1 cellular context compared by ENCODE assay signal in the genomic region with DNA sequence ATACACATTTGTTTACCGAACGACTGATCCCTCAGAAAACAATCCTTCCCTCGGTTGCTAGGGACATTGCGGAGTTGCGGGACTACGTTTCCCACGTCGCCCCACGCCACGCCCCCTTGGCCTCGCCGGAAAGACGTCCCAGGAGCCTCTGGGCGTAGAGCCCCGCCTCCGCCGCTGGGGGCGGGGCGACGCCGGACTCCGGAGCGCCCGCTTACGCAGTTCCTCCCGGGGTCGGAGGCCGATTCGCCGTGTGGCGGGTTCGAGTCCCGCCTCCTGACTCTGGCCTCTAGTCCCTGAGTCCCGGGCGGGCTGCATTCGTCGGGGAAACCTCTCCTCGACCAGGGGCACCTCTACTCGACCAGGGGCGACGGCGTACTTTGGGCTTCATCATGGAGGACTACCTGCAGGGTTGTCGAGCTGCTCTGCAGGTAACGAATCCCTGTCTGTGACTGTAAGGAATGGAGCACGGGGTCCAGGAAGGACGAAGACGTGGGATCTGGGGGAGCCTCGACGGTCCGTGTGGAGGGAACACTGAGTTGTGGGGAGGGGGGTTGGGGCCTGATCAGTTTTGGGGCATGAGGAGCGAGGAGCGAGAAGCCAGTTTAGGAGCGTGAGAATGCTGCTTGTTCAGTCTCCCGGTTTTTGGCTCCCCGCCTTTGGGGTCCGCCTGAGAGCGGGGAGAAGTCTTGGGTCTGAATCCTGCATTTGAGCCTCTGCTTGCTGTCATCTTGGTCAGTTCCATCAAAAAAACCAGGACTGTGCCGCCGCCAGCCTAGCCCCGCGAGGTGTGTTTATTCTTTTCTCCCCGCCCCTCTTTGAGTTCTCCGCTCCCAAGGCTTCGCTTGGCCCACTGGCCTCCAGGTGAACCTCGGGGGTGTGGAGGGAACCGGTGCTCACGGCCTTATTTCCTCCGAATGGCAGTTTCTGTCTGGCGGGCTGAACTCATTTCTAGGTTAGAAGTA.
TF ChIP-seq lines count a peak whose summit lies in the region.

A gene with protein sequence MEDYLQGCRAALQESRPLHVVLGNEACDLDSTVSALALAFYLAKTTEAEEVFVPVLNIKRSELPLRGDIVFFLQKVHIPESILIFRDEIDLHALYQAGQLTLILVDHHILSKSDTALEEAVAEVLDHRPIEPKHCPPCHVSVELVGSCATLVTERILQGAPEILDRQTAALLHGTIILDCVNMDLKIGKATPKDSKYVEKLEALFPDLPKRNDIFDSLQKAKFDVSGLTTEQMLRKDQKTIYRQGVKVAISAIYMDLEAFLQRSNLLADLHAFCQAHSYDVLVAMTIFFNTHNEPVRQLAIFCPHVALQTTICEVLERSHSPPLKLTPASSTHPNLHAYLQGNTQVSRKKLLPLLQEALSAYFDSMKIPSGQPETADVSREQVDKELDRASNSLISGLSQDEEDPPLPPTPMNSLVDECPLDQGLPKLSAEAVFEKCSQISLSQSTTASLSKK (plus strand): TSS at position 206 of the 962 bp plus-strand sequence. CDS start 184 bp downstream, at position 390.

TF ChIP-seq in HepG2, 621 proteins besides CTCF, POLR2A, EP300 and RAD21 (continued from another document and continues in another):
- TF ChIP-seq, protein P1, sequence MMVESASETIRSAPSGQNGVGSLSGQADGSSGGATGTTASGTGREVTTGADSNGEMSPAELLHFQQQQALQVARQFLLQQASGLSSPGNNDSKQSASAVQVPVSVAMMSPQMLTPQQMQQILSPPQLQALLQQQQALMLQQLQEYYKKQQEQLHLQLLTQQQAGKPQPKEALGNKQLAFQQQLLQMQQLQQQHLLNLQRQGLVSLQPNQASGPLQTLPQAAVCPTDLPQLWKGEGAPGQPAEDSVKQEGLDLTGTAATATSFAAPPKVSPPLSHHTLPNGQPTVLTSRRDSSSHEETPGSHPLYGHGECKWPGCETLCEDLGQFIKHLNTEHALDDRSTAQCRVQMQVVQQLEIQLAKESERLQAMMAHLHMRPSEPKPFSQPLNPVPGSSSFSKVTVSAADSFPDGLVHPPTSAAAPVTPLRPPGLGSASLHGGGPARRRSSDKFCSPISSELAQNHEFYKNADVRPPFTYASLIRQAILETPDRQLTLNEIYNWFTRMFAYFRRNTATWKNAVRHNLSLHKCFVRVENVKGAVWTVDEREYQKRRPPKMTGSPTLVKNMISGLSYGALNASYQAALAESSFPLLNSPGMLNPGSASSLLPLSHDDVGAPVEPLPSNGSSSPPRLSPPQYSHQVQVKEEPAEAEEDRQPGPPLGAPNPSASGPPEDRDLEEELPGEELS (CRISPR knock-in tag; IDR thresholded peaks at IDR 0.05), result peak; percentile 70
- no peak for TF ChIP-seq ZBTB21 (CRISPR knock-in tag; IDR thresholded peaks at IDR 0.05)
- TF ChIP-seq, protein P2, sequence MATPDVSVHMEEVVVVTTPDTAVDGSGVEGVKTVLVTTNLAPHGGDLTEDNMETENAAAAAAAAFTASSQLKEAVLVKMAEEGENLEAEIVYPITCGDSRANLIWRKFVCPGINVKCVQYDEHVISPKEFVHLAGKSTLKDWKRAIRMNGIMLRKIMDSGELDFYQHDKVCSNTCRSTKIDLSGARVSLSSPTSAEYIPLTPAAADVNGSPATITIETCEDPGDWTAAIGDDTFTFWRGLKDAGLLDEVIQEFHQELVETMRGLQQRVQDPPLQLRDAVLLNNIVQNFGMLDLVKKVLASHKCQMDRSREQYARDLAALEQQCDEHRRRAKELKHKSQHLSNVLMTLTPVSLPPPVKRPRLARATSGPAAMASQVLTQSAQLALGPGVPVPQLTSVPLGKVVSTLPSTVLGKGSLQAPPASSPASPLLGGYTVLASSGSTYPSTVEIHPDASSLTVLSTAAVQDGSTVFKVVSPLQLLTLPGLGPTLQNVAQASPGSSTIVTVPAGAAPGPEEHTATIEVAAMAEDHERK (CRISPR knock-in tag; IDR thresholded peaks at IDR 0.05; ENCODE audit: low read depth), result peak; percentile 78
- TF ChIP-seq, protein P3, sequence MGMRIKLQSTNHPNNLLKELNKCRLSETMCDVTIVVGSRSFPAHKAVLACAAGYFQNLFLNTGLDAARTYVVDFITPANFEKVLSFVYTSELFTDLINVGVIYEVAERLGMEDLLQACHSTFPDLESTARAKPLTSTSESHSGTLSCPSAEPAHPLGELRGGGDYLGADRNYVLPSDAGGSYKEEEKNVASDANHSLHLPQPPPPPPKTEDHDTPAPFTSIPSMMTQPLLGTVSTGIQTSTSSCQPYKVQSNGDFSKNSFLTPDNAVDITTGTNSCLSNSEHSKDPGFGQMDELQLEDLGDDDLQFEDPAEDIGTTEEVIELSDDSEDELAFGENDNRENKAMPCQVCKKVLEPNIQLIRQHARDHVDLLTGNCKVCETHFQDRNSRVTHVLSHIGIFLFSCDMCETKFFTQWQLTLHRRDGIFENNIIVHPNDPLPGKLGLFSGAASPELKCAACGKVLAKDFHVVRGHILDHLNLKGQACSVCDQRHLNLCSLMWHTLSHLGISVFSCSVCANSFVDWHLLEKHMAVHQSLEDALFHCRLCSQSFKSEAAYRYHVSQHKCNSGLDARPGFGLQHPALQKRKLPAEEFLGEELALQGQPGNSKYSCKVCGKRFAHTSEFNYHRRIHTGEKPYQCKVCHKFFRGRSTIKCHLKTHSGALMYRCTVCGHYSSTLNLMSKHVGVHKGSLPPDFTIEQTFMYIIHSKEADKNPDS (CRISPR knock-in tag; IDR thresholded peaks at IDR 0.05), result 0 out of 2 replicates have a peak, but pooled peaks have one; percentile 68
- TF ChIP-seq, protein P4, sequence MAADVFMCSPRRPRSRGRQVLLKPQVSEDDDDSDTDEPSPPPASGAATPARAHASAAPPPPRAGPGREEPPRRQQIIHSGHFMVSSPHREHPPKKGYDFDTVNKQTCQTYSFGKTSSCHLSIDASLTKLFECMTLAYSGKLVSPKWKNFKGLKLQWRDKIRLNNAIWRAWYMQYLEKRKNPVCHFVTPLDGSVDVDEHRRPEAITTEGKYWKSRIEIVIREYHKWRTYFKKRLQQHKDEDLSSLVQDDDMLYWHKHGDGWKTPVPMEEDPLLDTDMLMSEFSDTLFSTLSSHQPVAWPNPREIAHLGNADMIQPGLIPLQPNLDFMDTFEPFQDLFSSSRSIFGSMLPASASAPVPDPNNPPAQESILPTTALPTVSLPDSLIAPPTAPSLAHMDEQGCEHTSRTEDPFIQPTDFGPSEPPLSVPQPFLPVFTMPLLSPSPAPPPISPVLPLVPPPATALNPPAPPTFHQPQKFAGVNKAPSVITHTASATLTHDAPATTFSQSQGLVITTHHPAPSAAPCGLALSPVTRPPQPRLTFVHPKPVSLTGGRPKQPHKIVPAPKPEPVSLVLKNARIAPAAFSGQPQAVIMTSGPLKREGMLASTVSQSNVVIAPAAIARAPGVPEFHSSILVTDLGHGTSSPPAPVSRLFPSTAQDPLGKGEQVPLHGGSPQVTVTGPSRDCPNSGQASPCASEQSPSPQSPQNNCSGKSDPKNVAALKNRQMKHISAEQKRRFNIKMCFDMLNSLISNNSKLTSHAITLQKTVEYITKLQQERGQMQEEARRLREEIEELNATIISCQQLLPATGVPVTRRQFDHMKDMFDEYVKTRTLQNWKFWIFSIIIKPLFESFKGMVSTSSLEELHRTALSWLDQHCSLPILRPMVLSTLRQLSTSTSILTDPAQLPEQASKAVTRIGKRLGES (CRISPR knock-in tag; IDR thresholded peaks at IDR 0.05; ENCODE audit: borderline replicate concordance), result peak; percentile 42; the same call in 1 of the 2 replicates
- TF ChIP-seq, protein P5, sequence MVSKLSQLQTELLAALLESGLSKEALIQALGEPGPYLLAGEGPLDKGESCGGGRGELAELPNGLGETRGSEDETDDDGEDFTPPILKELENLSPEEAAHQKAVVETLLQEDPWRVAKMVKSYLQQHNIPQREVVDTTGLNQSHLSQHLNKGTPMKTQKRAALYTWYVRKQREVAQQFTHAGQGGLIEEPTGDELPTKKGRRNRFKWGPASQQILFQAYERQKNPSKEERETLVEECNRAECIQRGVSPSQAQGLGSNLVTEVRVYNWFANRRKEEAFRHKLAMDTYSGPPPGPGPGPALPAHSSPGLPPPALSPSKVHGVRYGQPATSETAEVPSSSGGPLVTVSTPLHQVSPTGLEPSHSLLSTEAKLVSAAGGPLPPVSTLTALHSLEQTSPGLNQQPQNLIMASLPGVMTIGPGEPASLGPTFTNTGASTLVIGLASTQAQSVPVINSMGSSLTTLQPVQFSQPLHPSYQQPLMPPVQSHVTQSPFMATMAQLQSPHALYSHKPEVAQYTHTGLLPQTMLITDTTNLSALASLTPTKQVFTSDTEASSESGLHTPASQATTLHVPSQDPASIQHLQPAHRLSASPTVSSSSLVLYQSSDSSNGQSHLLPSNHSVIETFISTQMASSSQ (IDR thresholded peaks at IDR 0.05; ENCODE audit: low read depth), result no peak
- TF ChIP-seq, protein P5 (CRISPR knock-in tag; IDR thresholded peaks at IDR 0.05; ENCODE audit: borderline replicate concordance), result no peak; the same call in 1 of the 2 replicates
- TF ChIP-seq HES4 (CRISPR knock-in tag; IDR thresholded peaks at IDR 0.05; ENCODE audit: borderline replicate concordance), result peak; percentile 88; the same call in 1 of the 2 replicates
- TF ChIP-seq ZNF558 (CRISPR knock-in tag; IDR thresholded peaks at IDR 0.05; ENCODE audit: borderline replicate concordance), result no peak
- no peak for TF ChIP-seq ZNF207 (IDR thresholded peaks at IDR 0.05; ENCODE audit: borderline replicate concordance)
- TF ChIP-seq, protein P6, sequence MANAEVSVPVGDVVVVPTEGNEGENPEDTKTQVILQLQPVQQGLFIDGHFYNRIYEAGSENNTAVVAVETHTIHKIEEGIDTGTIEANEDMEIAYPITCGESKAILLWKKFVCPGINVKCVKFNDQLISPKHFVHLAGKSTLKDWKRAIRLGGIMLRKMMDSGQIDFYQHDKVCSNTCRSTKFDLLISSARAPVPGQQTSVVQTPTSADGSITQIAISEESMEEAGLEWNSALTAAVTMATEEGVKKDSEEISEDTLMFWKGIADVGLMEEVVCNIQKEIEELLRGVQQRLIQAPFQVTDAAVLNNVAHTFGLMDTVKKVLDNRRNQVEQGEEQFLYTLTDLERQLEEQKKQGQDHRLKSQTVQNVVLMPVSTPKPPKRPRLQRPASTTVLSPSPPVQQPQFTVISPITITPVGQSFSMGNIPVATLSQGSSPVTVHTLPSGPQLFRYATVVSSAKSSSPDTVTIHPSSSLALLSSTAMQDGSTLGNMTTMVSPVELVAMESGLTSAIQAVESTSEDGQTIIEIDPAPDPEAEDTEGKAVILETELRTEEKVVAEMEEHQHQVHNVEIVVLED (CRISPR knock-in tag; IDR thresholded peaks at IDR 0.05; ENCODE audit: borderline replicate concordance), result peak; percentile 93
- 0 out of 2 replicates have a peak, but pooled peaks have one; percentile 15 for TF ChIP-seq ISX (CRISPR knock-in tag; conservative IDR thresholded peaks at IDR 0.05)
- TF ChIP-seq ZNF234 (CRISPR knock-in tag; conservative IDR thresholded peaks at IDR 0.05), result no peak
- peak; percentile 57 for TF ChIP-seq RBM39 (IDR thresholded peaks at IDR 0.05; ENCODE audit: low read depth, low read length, poor library complexity, severe bottlenecking)
- TF ChIP-seq ELF4 (CRISPR knock-in tag; IDR thresholded peaks at IDR 0.05; ENCODE audit: borderline replicate concordance), result peak; percentile 24; the same call in 1 of the 2 replicates
- TF ChIP-seq ZNF337 (CRISPR knock-in tag; IDR thresholded peaks at IDR 0.05; ENCODE audit: borderline replicate concordance, low read depth), result peak; percentile 61; the same call in 1 of the 2 replicates
- 0 out of 2 replicates have a peak, but pooled peaks have one; percentile 4 for TF ChIP-seq TBX3 (IDR thresholded peaks at IDR 0.05; ENCODE audit: borderline replicate concordance)
- no peak for TF ChIP-seq ZSCAN30 (CRISPR knock-in tag; IDR thresholded peaks at IDR 0.05)
- peak; percentile 34; the same call in 1 of the 2 replicates for TF ChIP-seq POLR2AphosphoS5 (IDR thresholded peaks at IDR 0.05; ENCODE audit: low read depth, low read length)
- TF ChIP-seq STAG1 (CRISPR knock-in tag; IDR thresholded peaks at IDR 0.05), result no peak
- TF ChIP-seq TAF15 (IDR thresholded peaks at IDR 0.05; ENCODE audit: low read depth, low read length, poor library complexity, severe bottlenecking), result no peak
- no peak for TF ChIP-seq MTF2 (CRISPR knock-in tag; IDR thresholded peaks at IDR 0.05; ENCODE audit: borderline replicate concordance)
- TF ChIP-seq, protein P7, sequence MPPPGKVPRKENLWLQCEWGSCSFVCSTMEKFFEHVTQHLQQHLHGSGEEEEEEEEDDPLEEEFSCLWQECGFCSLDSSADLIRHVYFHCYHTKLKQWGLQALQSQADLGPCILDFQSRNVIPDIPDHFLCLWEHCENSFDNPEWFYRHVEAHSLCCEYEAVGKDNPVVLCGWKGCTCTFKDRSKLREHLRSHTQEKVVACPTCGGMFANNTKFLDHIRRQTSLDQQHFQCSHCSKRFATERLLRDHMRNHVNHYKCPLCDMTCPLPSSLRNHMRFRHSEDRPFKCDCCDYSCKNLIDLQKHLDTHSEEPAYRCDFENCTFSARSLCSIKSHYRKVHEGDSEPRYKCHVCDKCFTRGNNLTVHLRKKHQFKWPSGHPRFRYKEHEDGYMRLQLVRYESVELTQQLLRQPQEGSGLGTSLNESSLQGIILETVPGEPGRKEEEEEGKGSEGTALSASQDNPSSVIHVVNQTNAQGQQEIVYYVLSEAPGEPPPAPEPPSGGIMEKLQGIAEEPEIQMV (CRISPR knock-in tag; IDR thresholded peaks at IDR 0.05; ENCODE audit: low read depth), result 0 out of 2 replicates have a peak, but pooled peaks have one; percentile 30
- no peak for TF ChIP-seq ZNF33A (CRISPR knock-in tag; IDR thresholded peaks at IDR 0.05; ENCODE audit: borderline replicate concordance)
- TF ChIP-seq, protein P8, sequence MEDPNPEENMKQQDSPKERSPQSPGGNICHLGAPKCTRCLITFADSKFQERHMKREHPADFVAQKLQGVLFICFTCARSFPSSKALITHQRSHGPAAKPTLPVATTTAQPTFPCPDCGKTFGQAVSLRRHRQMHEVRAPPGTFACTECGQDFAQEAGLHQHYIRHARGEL (CRISPR knock-in tag; IDR thresholded peaks at IDR 0.05), result no peak
- TF ChIP-seq NFIB (CRISPR knock-in tag; IDR thresholded peaks at IDR 0.05; ENCODE audit: borderline replicate concordance), result no peak
- no peak for TF ChIP-seq HDAC1 (CRISPR knock-in tag; IDR thresholded peaks at IDR 0.05)
- TF ChIP-seq, protein P9, sequence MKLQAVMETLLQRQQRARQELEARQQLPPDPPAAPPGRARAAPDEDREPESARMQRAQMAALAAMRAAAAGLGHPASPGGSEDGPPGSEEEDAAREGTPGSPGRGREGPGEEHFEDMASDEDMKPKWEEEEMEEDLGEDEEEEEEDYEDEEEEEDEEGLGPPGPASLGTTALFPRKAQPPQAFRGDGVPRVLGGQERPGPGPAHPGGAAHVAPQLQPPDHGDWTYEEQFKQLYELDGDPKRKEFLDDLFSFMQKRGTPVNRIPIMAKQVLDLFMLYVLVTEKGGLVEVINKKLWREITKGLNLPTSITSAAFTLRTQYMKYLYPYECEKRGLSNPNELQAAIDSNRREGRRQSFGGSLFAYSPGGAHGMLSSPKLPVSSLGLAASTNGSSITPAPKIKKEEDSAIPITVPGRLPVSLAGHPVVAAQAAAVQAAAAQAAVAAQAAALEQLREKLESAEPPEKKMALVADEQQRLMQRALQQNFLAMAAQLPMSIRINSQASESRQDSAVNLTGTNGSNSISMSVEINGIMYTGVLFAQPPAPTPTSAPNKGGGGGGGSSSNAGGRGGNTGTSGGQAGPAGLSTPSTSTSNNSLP (IDR thresholded peaks at IDR 0.05; ENCODE audit: low read depth, low read length), result no peak; the same call in 1 of the 2 replicates
